In the genomic region with DNA sequence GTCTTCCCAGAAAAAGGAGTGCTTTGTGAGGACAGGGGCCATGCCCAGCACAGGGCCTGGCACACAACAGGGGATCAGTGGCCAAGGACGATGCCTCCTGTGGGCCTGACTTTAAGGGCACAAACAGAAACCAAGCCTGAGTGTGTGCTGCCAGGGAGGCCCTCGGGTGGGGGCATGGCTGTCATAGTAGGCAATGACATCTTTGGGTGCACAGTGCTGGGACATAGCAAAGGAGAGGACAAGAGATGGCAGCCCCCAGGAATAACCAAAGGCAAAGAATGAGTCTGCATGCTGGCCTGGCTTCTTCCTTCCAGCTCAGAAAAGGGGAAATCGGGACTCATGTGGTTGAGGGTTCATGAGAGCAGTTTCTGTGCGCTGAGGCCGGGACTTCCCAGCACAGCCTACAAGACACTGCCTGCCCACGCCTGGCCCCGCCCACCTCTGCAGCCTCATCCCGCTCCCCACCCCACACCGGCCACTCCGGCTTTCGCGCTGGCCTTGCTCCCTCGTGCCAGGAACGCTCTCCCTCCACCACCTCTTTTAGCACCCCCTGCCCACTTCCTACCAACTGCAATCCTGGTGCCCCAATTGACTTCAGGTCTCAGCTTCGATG, we compare ENCODE assay signal across 9 cellular contexts. TPM values are rescaled to one million over a fixed set of nuclear protein-coding genes. Genes with fewer than 3 reads are reported as not detected.
A peak's percentile ranks its signal among the peaks of the same experiment; 100 is the strongest.
DNase-seq lines count a peak whose midpoint lies in the region; ATAC-seq and TF ChIP-seq lines count a peak whose summit lies in the region.
"Had no signal": no experiment of that assay in that cellular context is flagged by ENCODE, and none has a peak within 500 bp of the region (broad histone marks: within the 10 kb centered on the region; RNA-seq: fewer than 3 reads in every experiment).

No MANE protein-coding gene starts in this region.

- no peak overlapping the region for H3K4me3 Mint-ChIP-seq in endodermal cell

- peaks cover 41% of the 10 kb centered on the region for H3K4me1 ChIP-seq in KMS-11 (ENCODE audit: low read depth, poor library complexity, severe bottlenecking)
- H3K4me1 ChIP-seq in endodermal cell (ENCODE audit: control insufficient read depth, insufficient read depth, low read length): no peaks in the 10 kb centered on the region
- no peaks in the 10 kb centered on the region for H3K4me1 ChIP-seq in BE2C

- peaks cover 2% of the 10 kb centered on the region for H3K9me3 Mint-ChIP-seq in endodermal cell

- H3K4me2 ChIP-seq in KMS-11: peak overlapping the region; percentile 91

- TF ChIP-seq CTCF in KMS-11 (conservative IDR thresholded peaks at IDR 0.05; ENCODE audit: low read depth, low read length) (no peak), endodermal cell (conservative IDR thresholded peaks at IDR 0.05) (no peak), BE2C (IDR thresholded peaks at IDR 0.05; ENCODE audit: low read depth, low read length) (no peak)

- H3K27ac Mint-ChIP-seq in endodermal cell: no peak overlapping the region

- intact Hi-C loops in sciatic nerve (cut with DNase I): no loop called here

- no peaks in the 10 kb centered on the region for H4K20me1 ChIP-seq in KMS-11 (ENCODE audit: insufficient read depth)

- H3K9me3 ChIP-seq in endodermal cell (ENCODE audit: control insufficient read depth, low read length): no peaks in the 10 kb centered on the region
- H3K9me3 ChIP-seq in BE2C: no peaks in the 10 kb centered on the region; the same call in 1 of the 2 replicates

- peak overlapping the region; percentile 94 for H2AFZ ChIP-seq in KMS-11 (ENCODE audit: low read depth)

- DNase-seq in AML-193 (lab: John Stamatoyannopoulos, UW) (peak; percentile 20 to 58), endodermal cell (peak; percentile 73), sciatic nerve (ENCODE audit: low spot score) (peak; percentile 73), NCI-H524 (lab: John Stamatoyannopoulos, UW) (no peak), BE2C (no peak), HPDE6-E6E7 (ENCODE audit: extremely low spot score) (no peak)

- H3K36me3 Mint-ChIP-seq in endodermal cell (ENCODE audit: low read depth): no peaks in the 10 kb centered on the region

- H3K27ac ChIP-seq in KMS-11 (peak overlapping the region; percentile 72), endodermal cell (ENCODE audit: low read depth, low read length) (no peak overlapping the region)

- H3K36me3 ChIP-seq in KMS-11 (ENCODE audit: insufficient read depth): no peaks in the 10 kb centered on the region
- H3K36me3 ChIP-seq in endodermal cell (ENCODE audit: control insufficient read depth, insufficient read depth, low read length): no peaks in the 10 kb centered on the region
- no peaks in the 10 kb centered on the region for H3K36me3 ChIP-seq in BE2C

- 8 to 15% methylated on average over 9 to 14 of the region's 15 CpGs for WGBS in endodermal cell (ENCODE audit: insufficient coverage in 1 of 2, insufficient read length in 1 of 2), 2 experiments

- no peaks in the 10 kb centered on the region for H3K79me2 ChIP-seq in KMS-11 (ENCODE audit: insufficient read depth, low read depth)

- H3K27me3 ChIP-seq in KMS-11 (ENCODE audit: insufficient read depth, low read depth): peaks cover 11% of the 10 kb centered on the region
- H3K27me3 ChIP-seq in endodermal cell (ENCODE audit: control insufficient read depth, insufficient read depth, low read length, poor library complexity, severe bottlenecking): peaks cover 87% of the 10 kb centered on the region
- H3K27me3 ChIP-seq in BE2C: peaks cover 90% of the 10 kb centered on the region

- peaks cover 21% of the 10 kb centered on the region for H3K4me1 Mint-ChIP-seq in endodermal cell

- peak; percentile 48 for ATAC-seq in GM19351 (IDR thresholded peaks at IDR 0.05; ENCODE audit: unreplicated experiment)
- peak; percentile 81 for ATAC-seq in sciatic nerve

- H3K4me3 ChIP-seq in KMS-11 (IDR thresholded peaks at IDR 0.05; ENCODE audit: insufficient read depth, low read depth, low read length) (no peak overlapping the region), endodermal cell (ENCODE audit: low read length) (no peak overlapping the region), BE2C (ENCODE audit: low read depth, low read length) (no peak overlapping the region)

- H3K9ac ChIP-seq in KMS-11 (peak overlapping the region; percentile 18; the same call in 1 of the 2 replicates), endodermal cell (ENCODE audit: extremely low read depth, low read length, poor library complexity, severe bottlenecking) (no peak overlapping the region)

- peaks cover 88% of the 10 kb centered on the region for H3K27me3 Mint-ChIP-seq in endodermal cell (ENCODE audit: insufficient read depth)

RNA-seq across cellular contexts. Expression of a gene that starts 13.8 kb away (rescaled TPM):
- under 1 TPM; 0.20 to 0.29 TPM for total RNA-seq in endodermal cell
- 4.2 TPM for polyA plus RNA-seq in endodermal cell (2013, experiment 1 of 2)
- polyA plus RNA-seq in endodermal cell (2013, experiment 2 of 2): 5.4 TPM
- not detected for total RNA-seq in sciatic nerve
- polyA plus RNA-seq in BE2C (2012; ENCODE audit: insufficient read depth, insufficient read length, low read depth): not detected
- total RNA-seq: T-helper 2 cell treated with Interferon-gamma antibody and Interleukin-4, amounts not matched to agents 100 ng/mL and 5 ng/mL, for 36 hours had no signal

Comparison
In these comparisons a context has a peak if more than half of its experiments do, and no peak if none do; other contexts are left out.
1. DNase-seq: peak in AML-193 (2 of 2), endodermal cell (single experiment) and sciatic nerve (single experiment); none in NCI-H524 (0 of 2), BE2C (single experiment) and HPDE6-E6E7 (single experiment).